In the genomic region with DNA sequence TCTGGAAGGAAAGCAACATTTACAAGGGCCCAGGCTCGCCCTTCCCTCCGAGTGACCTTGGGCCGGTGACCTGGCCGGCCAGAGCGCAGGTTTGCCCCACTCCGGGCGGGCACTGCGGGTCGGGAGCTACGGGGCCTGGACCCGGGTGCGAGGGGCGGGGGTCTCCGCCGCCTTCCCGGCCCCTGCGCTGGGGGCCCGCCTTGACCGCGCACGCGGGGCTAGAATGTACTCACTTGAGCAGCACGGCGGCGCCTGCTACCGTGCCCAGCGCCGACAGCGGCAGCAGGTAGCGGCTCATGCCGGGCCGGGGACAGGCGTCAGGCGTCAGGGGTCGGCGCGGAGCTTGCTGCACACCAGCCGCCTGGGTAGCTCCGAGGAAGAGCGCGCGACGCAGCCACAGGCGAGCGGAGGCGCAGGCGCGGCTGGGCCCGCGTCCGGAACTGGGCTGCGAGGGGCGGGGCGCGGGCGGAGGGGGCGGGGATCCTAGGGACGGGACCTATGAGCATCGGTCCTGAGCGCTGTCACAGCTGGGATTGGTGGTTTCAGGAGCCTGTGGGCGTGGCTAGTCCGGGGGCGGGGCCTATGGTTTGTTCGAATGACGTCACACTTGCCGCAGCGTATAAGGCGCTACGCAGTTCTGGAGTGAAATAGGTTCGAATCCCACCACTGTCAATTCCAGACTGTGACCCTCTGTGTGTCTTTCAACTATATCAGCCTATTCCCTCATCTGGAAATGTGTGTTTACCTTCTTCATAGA, we compare ENCODE assay signal across 8 cellular contexts. TPM values are rescaled to one million over a fixed set of nuclear protein-coding genes. Genes with fewer than 3 reads are reported as not detected.
A peak's percentile ranks its signal among the peaks of the same experiment; 100 is the strongest.
DNase-seq lines count a peak whose midpoint lies in the region; ATAC-seq and TF ChIP-seq lines count a peak whose summit lies in the region.

TSS of gene RDH13 (minus strand) at position 414 of the 757 bp plus-strand sequence. CDS start at position 298, 116 bp downstream.

- peak in 1 of 2 donors; percentile 27 for TF ChIP-seq EP300 in tibial nerve (IDR thresholded peaks at IDR 0.05)

- DNase-seq in GM12864 (ENCODE audit: low read depth): peak; percentile 90
- DNase-seq in NCI-H146 (lab: John Stamatoyannopoulos, UW): peak; percentile 96
- peak; percentile 97 for DNase-seq in T follicular helper cell (ENCODE audit: low read depth)
- peak; percentile 99 for DNase-seq in activated naive CD8-positive, alpha-beta T cell treated with anti-CD3 and anti-CD28 coated beads, Interleukin-2, amount 50 U/mL, for 16 hours (ENCODE audit: low read depth, low spot score)
- peak; percentile 96 for DNase-seq in cardiac septum (ENCODE audit: low spot score)
- DNase-seq in trophoblast cell: peak; percentile 97 to 98
- DNase-seq in tibial nerve (ENCODE audit: low spot score in 2 of 2): peak; percentile 95 to 98

- peaks cover 10% of the 10 kb centered on the region for H3K79me1 ChIP-seq in trophoblast cell (ENCODE audit: low read length)

- H4K91ac ChIP-seq in trophoblast cell (ENCODE audit: low read depth, low read length): peak within 1 kb of the TSS; percentile 72

- intact Hi-C loops in cardiac septum (cut with DNase I): no loop called here

- peak within 1 kb of the TSS; percentile 73 for H4K12ac ChIP-seq in trophoblast cell (ENCODE audit: low read depth, low read length)

- no peak within 1 kb of the TSS for H2BK12ac ChIP-seq in trophoblast cell (ENCODE audit: low read length)

- peak within 1 kb of the TSS; percentile 12 for H2BK120ac ChIP-seq in trophoblast cell (ENCODE audit: insufficient read depth, low read length, poor library complexity)

- H3K27ac ChIP-seq in trophoblast cell (ENCODE audit: low read depth, low read length) (peak within 1 kb of the TSS; percentile 24), tibial nerve (peak within 1 kb of the TSS in 3 of 4 donors; percentile 0 to 82 (median 69))

- H3K4me2 ChIP-seq in trophoblast cell (ENCODE audit: low read length): peak within 1 kb of the TSS; percentile 98

- H3K4ac ChIP-seq in trophoblast cell (ENCODE audit: low read depth, low read length): peak within 1 kb of the TSS; percentile 84

- ATAC-seq in HG02763 (IDR thresholded peaks at IDR 0.05; ENCODE audit: unreplicated experiment): peak; percentile 92

- no CpG with 5 or more reads among the region's 70 CpGs for WGBS in trophoblast cell (ENCODE audit: extremely low coverage, insufficient coverage, insufficient read length)
- WGBS in tibial nerve, 2 donors: 2 to 3% methylated on average over 21 to 68 of the region's 70 CpGs

- H3K4me1 ChIP-seq in trophoblast cell (ENCODE audit: control insufficient read depth in 1 of 2, insufficient read depth in 2 of 2, low read length in 2 of 2): peaks cover 0 to 11% of the 10 kb centered on the region in 2 experiments
- peaks cover 0 to 16% (median 4%) of the 10 kb centered on the region in 4 donors for H3K4me1 ChIP-seq in tibial nerve

- H3K27me3 ChIP-seq in trophoblast cell (ENCODE audit: insufficient read depth, low read length): no peaks in the 10 kb centered on the region
- peaks cover 0 to 26% of the 10 kb centered on the region in 2 donors for H3K27me3 ChIP-seq in tibial nerve

- peak within 1 kb of the TSS; percentile 90 for H3K9ac ChIP-seq in trophoblast cell (ENCODE audit: low read length)

- H3K79me2 ChIP-seq in trophoblast cell (ENCODE audit: control insufficient read depth, insufficient read depth, low read length, poor library complexity): peaks cover 6% of the 10 kb centered on the region

- no peak for TF ChIP-seq POLR2A in tibial nerve (IDR thresholded peaks at IDR 0.05)

- peak within 1 kb of the TSS; percentile 11 for H2AK5ac ChIP-seq in trophoblast cell (ENCODE audit: low read length)

- TF ChIP-seq CTCF in GM12864 (IDR thresholded peaks at IDR 0.05; ENCODE audit: low read depth, low read length, missing control alignments): no peak
- no peak for TF ChIP-seq CTCF in tibial nerve (IDR thresholded peaks at IDR 0.05)

- peak within 1 kb of the TSS; percentile 82 for H2AFZ ChIP-seq in trophoblast cell (ENCODE audit: insufficient read depth, low read length, poor library complexity)

- H3K9me3 ChIP-seq in trophoblast cell (ENCODE audit: insufficient read depth, low read depth, low read length) (peaks cover 4% of the 10 kb centered on the region), tibial nerve (no peaks in the 10 kb centered on the region)

- peak within 1 kb of the TSS; percentile 61 for H2BK5ac ChIP-seq in trophoblast cell (ENCODE audit: low read depth, low read length, poor library complexity)

- peak within 1 kb of the TSS; percentile 67 for H4K8ac ChIP-seq in trophoblast cell (ENCODE audit: low read depth, low read length)

- H3K14ac ChIP-seq in trophoblast cell (ENCODE audit: low read length): peak within 1 kb of the TSS; percentile 53

- H3K36me3 ChIP-seq in trophoblast cell (ENCODE audit: control insufficient read depth in 1 of 2, insufficient read depth in 2 of 2, low read length in 2 of 2) (peaks cover 12 to 13% of the 10 kb centered on the region in 2 experiments), tibial nerve (peaks cover 0 to 16% (median 6%) of the 10 kb centered on the region in 3 donors)

- peak within 1 kb of the TSS; percentile 96 for H3K4me3 ChIP-seq in GM12864 (ENCODE audit: low read depth, low read length)
- H3K4me3 ChIP-seq in trophoblast cell (ENCODE audit: low read depth, low read length): peak within 1 kb of the TSS; percentile 86
- peak within 1 kb of the TSS; percentile 37 to 97 (median 56) for H3K4me3 ChIP-seq in tibial nerve

- peak within 1 kb of the TSS; percentile 73 for H3K18ac ChIP-seq in trophoblast cell (ENCODE audit: low read length)

- H3K23ac ChIP-seq in trophoblast cell (ENCODE audit: low read length): peak within 1 kb of the TSS; percentile 6

RNA-seq across cellular contexts. Expression of gene RDH13, which starts in this region (rescaled TPM):
- 43.4 TPM for total RNA-seq in cardiac septum
- polyA plus RNA-seq in trophoblast cell (2013): 64.1 and 68.9 TPM in 2 replicates
- 10 to 100 TPM in 2 of 4 donors, 1 to 10 TPM in 2; 6.3 to 25.7 (median 12.7) TPM for total RNA-seq in tibial nerve

Comparison
In these comparisons a context has a peak if more than half of its experiments do, and no peak if none do; other contexts are left out.
1. Peak in every context shown above with its lines: DNase-seq, ATAC-seq, H3K4me3 ChIP-seq and H3K27ac ChIP-seq.